Comparison of ENCODE assay signal across 21 cellular contexts in the genomic region with DNA sequence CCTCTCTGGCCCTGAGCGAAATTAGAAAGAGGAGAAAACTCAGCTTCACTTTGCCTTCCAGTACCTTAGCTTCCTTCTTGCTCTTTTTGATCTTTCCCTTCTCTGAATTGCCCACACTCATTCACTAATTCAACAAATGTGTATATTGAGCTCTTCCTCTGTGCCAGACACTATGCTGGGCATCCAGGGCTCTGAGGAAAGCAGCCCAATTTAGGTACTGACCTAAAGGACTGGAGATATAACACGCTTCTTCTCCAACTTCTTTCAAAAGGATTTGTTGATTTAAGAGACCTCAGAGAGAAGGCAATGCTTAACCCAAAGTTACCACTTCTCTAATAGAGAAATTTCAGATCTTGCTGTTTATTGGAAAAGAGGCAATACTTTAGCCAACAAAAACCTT.
DNase-seq lines count a peak whose midpoint lies in the region; ATAC-seq and TF ChIP-seq lines count a peak whose summit lies in the region.
"Had no signal": no experiment of that assay in that cellular context is flagged by ENCODE, and none has a peak within 500 bp of the region (broad histone marks: within the 10 kb centered on the region; RNA-seq: fewer than 3 reads in every experiment).

No MANE protein-coding gene starts in this region.

- H4K20me1 ChIP-seq in GM23338 (replicated peaks; ENCODE audit: insufficient read depth): no peaks in the 10 kb centered on the region
- H4K20me1 ChIP-seq in neural progenitor cell (ENCODE audit: low read depth): no peaks in the 10 kb centered on the region
- H4K20me1 ChIP-seq: BLaER1 treated with 17β-estradiol and CSF1 and Interleukin-3, amounts not matched to agents 10 nM and 100 nM had no signal

- 0 out of 2 replicates have a peak overlapping the region, but pooled peaks have one; percentile 23 for H2AFZ ChIP-seq in GM23338
- peak overlapping the region; percentile 18 for H2AFZ ChIP-seq in neural progenitor cell (replicated peaks)

- peak overlapping the region in 6 of 12 donors; percentile 21 to 58 (median 40) for H3K27ac ChIP-seq in heart left ventricle
- H3K27ac ChIP-seq in GM23338 (ENCODE audit: low read depth): no peak overlapping the region
- peak overlapping the region; percentile 54 for H3K27ac ChIP-seq in neural progenitor cell
- H3K27ac ChIP-seq in gastrocnemius medialis: peak overlapping the region in 3 of 4 donors; percentile 60 to 64 (median 62)
- no peak overlapping the region for H3K27ac ChIP-seq in testis
- H3K27ac ChIP-seq: A549; BLaER1 treated with 17β-estradiol and CSF1 and Interleukin-3, amounts not matched to agents 10 nM and 100 nM had no signal

- H3K9me3 Mint-ChIP-seq in GM23338 (peaks cover 16% of the 10 kb centered on the region), neural progenitor cell (peaks cover 16% of the 10 kb centered on the region)

- ATAC-seq in Right ventricle myocardium superior (ENCODE audit: poor library complexity) (peak; percentile 12), heart left ventricle (no peak), GM23338 (no peak), gastrocnemius medialis (no peak), GM21717 (IDR thresholded peaks at IDR 0.05; ENCODE audit: unreplicated experiment) (no peak)
- ATAC-seq: A549 had no signal

- TF ChIP-seq POLR2A in heart left ventricle (IDR thresholded peaks at IDR 0.05) (no peak), gastrocnemius medialis (IDR thresholded peaks at IDR 0.05) (no peak), testis (IDR thresholded peaks at IDR 0.05) (no peak)

- H3K4me3 Mint-ChIP-seq in GM23338 (no peak overlapping the region), neural progenitor cell (no peak overlapping the region)
- H3K4me3 Mint-ChIP-seq: CD14-positive monocyte; CD4-positive, alpha-beta T cell; CD8-positive, alpha-beta memory T cell had no signal

- TF ChIP-seq CTCF in heart left ventricle (IDR thresholded peaks at IDR 0.05): no peak
- no peak for TF ChIP-seq CTCF in GM23338 (conservative IDR thresholded peaks at IDR 0.05; ENCODE audit: low read depth in 2 of 2)
- TF ChIP-seq CTCF in neural progenitor cell (IDR thresholded peaks at IDR 0.05): no peak
- no peak for TF ChIP-seq CTCF in gastrocnemius medialis (IDR thresholded peaks at IDR 0.05 in 4 of 5, conservative IDR thresholded peaks at IDR 0.05 in 1 of 5)
- TF ChIP-seq CTCF in testis (IDR thresholded peaks at IDR 0.05): no peak

- H3K27me3 ChIP-seq in heart left ventricle (no peaks in the 10 kb centered on the region), GM23338 (ENCODE audit: insufficient read depth) (no peaks in the 10 kb centered on the region), neural progenitor cell (no peaks in the 10 kb centered on the region), gastrocnemius medialis (no peaks in the 10 kb centered on the region), testis (no peaks in the 10 kb centered on the region)
- H3K27me3 ChIP-seq: BE2C; BLaER1 treated with 17β-estradiol and CSF1 and Interleukin-3, amounts not matched to agents 10 nM and 100 nM had no signal

- H3K4me3 ChIP-seq in heart left ventricle (no peak overlapping the region), GM23338 (no peak overlapping the region), neural progenitor cell (no peak overlapping the region), gastrocnemius medialis (no peak overlapping the region), testis (no peak overlapping the region)
- H3K4me3 ChIP-seq: A549; BLaER1 treated with 17β-estradiol and CSF1 and Interleukin-3, amounts not matched to agents 10 nM and 100 nM had no signal

- H3K36me3 ChIP-seq in heart left ventricle (no peaks in the 10 kb centered on the region), GM23338 (ENCODE audit: insufficient read depth) (no peaks in the 10 kb centered on the region), neural progenitor cell (no peaks in the 10 kb centered on the region), gastrocnemius medialis (no peaks in the 10 kb centered on the region), testis (ENCODE audit: low read depth, missing control alignments) (no peaks in the 10 kb centered on the region)
- H3K36me3 ChIP-seq: BE2C; BLaER1 treated with 17β-estradiol and CSF1 and Interleukin-3, amounts not matched to agents 10 nM and 100 nM had no signal

- H3K4me2 ChIP-seq in GM23338 (no peak overlapping the region), neural progenitor cell (peak overlapping the region; percentile 28)
- H3K4me2 ChIP-seq: A549; BLaER1 treated with 17β-estradiol and CSF1 and Interleukin-3, amounts not matched to agents 10 nM and 100 nM had no signal

- H3K27me3 Mint-ChIP-seq in GM23338 (ENCODE audit: insufficient read depth, low read depth, poor library complexity): peaks cover 2% of the 10 kb centered on the region
- H3K27me3 Mint-ChIP-seq in neural progenitor cell (ENCODE audit: insufficient read depth, low read depth): peaks cover 2% of the 10 kb centered on the region

- no peak for DNase-seq in Right ventricle myocardium superior
- no peak for DNase-seq in heart left ventricle
- no peak for DNase-seq in GM23338 (ENCODE audit: low spot score)
- DNase-seq in neural progenitor cell (ENCODE audit: low spot score): no peak
- DNase-seq in gastrocnemius medialis: no peak
- DNase-seq in testis: no peak
- DNase-seq: 8988T; ACHN; AML-193; BE2C; CD4-positive, alpha-beta T cell; CD8-positive, alpha-beta memory T cell; DMS 273 treated with DMSO at 0.1 percent for 48 hours; DMS79; GF-D8; H7; HCEC 1CT had no signal

- H3K9ac ChIP-seq in neural progenitor cell: no peak overlapping the region
- H3K9ac ChIP-seq: BLaER1 treated with 17β-estradiol and CSF1 and Interleukin-3, amounts not matched to agents 10 nM and 100 nM had no signal

- H3K4me1 ChIP-seq in heart left ventricle (peaks cover 5 to 22% (median 18%) of the 10 kb centered on the region in 12 donors), GM23338 (ENCODE audit: insufficient read depth) (no peaks in the 10 kb centered on the region), neural progenitor cell (peaks cover 24% of the 10 kb centered on the region), gastrocnemius medialis (peaks cover 14 to 20% of the 10 kb centered on the region in 2 donors), testis (no peaks in the 10 kb centered on the region)
- H3K4me1 ChIP-seq: A549; BLaER1 treated with 17β-estradiol and CSF1 and Interleukin-3, amounts not matched to agents 10 nM and 100 nM had no signal

- peaks cover 5% of the 10 kb centered on the region; the same call in 1 of the 2 replicates for H3K9me2 ChIP-seq in GM23338 (ENCODE audit: insufficient read depth)

- H3K79me2 ChIP-seq in GM23338 (replicated peaks; ENCODE audit: insufficient read depth) (no peaks in the 10 kb centered on the region), neural progenitor cell (ENCODE audit: low read depth) (no peaks in the 10 kb centered on the region)

- H3K9me3 ChIP-seq in heart left ventricle: peaks cover 0 to 17% (median 6%) of the 10 kb centered on the region in 12 donors
- no peaks in the 10 kb centered on the region for H3K9me3 ChIP-seq in neural progenitor cell (ENCODE audit: low read depth)
- peaks cover 0 to 9% (median 0%) of the 10 kb centered on the region in 3 donors for H3K9me3 ChIP-seq in gastrocnemius medialis
- H3K9me3 ChIP-seq in testis: no peaks in the 10 kb centered on the region
- H3K9me3 ChIP-seq: A549 had no signal

- WGBS in heart left ventricle, 4 donors: 53 to 67% (median 58%) methylated on average over 2 of the region's 2 CpGs
- 84 to 86% methylated on average over 2 of the region's 2 CpGs for WGBS in testis, 2 donors

- H3K36me3 Mint-ChIP-seq in GM23338 (ENCODE audit: low read depth) (peaks cover 12% of the 10 kb centered on the region; the same call in 2 of the 3 replicates), neural progenitor cell (no peaks in the 10 kb centered on the region)
- H3K36me3 Mint-ChIP-seq: CD14-positive monocyte; CD8-positive, alpha-beta memory T cell had no signal

- H3K27ac Mint-ChIP-seq in GM23338 (no peak overlapping the region), neural progenitor cell (no peak overlapping the region)
- H3K27ac Mint-ChIP-seq: CD4-positive, alpha-beta T cell; CD8-positive, alpha-beta memory T cell had no signal

- H3F3A ChIP-seq in GM23338 (replicated peaks; ENCODE audit: low read depth): no peaks in the 10 kb centered on the region
- peaks cover 6% of the 10 kb centered on the region for H3F3A ChIP-seq in neural progenitor cell (ENCODE audit: low read depth)

- in situ Hi-C loops in gastrocnemius medialis (cut with MboI; ENCODE audit: low sequenced_read_pairs in 4 of 4): no loop called here

- 0 out of 3 replicates have a peak, but pooled peaks cover 3% of the 10 kb centered on the region for H3K4me1 Mint-ChIP-seq in GM23338
- H3K4me1 Mint-ChIP-seq in neural progenitor cell: peaks cover 6% of the 10 kb centered on the region
- H3K4me1 Mint-ChIP-seq: CD14-positive monocyte; CD8-positive, alpha-beta memory T cell had no signal

- intact Hi-C loops in Right ventricle myocardium superior (cut with DNase I): no loop called here
- intact Hi-C loops in heart left ventricle (cut with DNase I): no loop called here
- intact Hi-C loops in gastrocnemius medialis (cut with DNase I; ENCODE audit: low total_unique reads): loop anchor here (10.0 kb wide), 1 partner anchor 122 kb away; no protein-coding TSS in a partner anchor
- intact Hi-C loops in testis (cut with DNase I; ENCODE audit: low total_unique reads): no loop called here

TF ChIP-seq in GM23338, 12 proteins besides CTCF, POLR2A, EP300 and RAD21 (continues in another document):
- TF ChIP-seq, protein P1, sequence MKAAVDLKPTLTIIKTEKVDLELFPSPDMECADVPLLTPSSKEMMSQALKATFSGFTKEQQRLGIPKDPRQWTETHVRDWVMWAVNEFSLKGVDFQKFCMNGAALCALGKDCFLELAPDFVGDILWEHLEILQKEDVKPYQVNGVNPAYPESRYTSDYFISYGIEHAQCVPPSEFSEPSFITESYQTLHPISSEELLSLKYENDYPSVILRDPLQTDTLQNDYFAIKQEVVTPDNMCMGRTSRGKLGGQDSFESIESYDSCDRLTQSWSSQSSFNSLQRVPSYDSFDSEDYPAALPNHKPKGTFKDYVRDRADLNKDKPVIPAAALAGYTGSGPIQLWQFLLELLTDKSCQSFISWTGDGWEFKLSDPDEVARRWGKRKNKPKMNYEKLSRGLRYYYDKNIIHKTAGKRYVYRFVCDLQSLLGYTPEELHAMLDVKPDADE (IDR thresholded peaks at IDR 0.05): no peak
- TF ChIP-seq ZNF331 (CRISPR knock-in tag; IDR thresholded peaks at IDR 0.05; ENCODE audit: low read depth) (no peak), POLR2AphosphoS5 (IDR thresholded peaks at IDR 0.05; ENCODE audit: low read depth) (no peak), EZH2 (IDR thresholded peaks at IDR 0.05; ENCODE audit: low read depth, unreplicated experiment) (no peak), ZNF114 (CRISPR knock-in tag; IDR thresholded peaks at IDR 0.05) (no peak), STAT1 (IDR thresholded peaks at IDR 0.05; ENCODE audit: unreplicated experiment) (no peak), NANOG (IDR thresholded peaks at IDR 0.05; ENCODE audit: borderline replicate concordance) (no peak)

Comparison
In these comparisons a context has a peak if more than half of its experiments do, and no peak if none do; other contexts are left out.
1. H3K27ac ChIP-seq: peak in neural progenitor cell (single experiment) and gastrocnemius medialis (3 of 4); none in GM23338 (single experiment) and testis (0 of 2).